1 cellular context compared by ENCODE assay signal in genomic region chr7:113099284-113099919, GRCh38.
TF ChIP-seq lines count a peak whose summit lies in the region.

No MANE protein-coding gene starts in this region.

TF ChIP-seq in K562, 482 proteins besides CTCF, POLR2A, EP300 and RAD21:
- no peak for TF ChIP-seq CREB5 (CRISPR knock-in tag; IDR thresholded peaks at IDR 0.05)
- TF ChIP-seq MCM2 (IDR thresholded peaks at IDR 0.05; ENCODE audit: low read depth) = no peak
- peak; percentile 61; the same call in 1 of the 2 replicates for TF ChIP-seq HMBOX1 (IDR thresholded peaks at IDR 0.05)
- no peak for TF ChIP-seq ZNF551 (CRISPR knock-in tag; IDR thresholded peaks at IDR 0.05)
- peak; percentile 95 for TF ChIP-seq ZKSCAN1 (IDR thresholded peaks at IDR 0.05; ENCODE audit: low read depth, low read length)
- TF ChIP-seq CHD7 (IDR thresholded peaks at IDR 0.05; ENCODE audit: low read depth, low read length) = no peak
- TF ChIP-seq BDP1 (IDR thresholded peaks at IDR 0.05; ENCODE audit: insufficient read depth, insufficient read length) = no peak
